Comparison of ENCODE assay signal across 12 cellular contexts in genomic region chr13:44238011-44238421, GRCh38.
A peak's percentile ranks its signal among the peaks of the same experiment; 100 is the strongest.
DNase-seq lines count a peak whose midpoint lies in the region; ATAC-seq, FAIRE-seq and TF ChIP-seq lines count a peak whose summit lies in the region.
"Had no signal": no experiment of that assay in that cellular context is flagged by ENCODE, and none has a peak within 500 bp of the region (broad histone marks: within the 10 kb centered on the region; RNA-seq: fewer than 3 reads in every experiment).

No MANE protein-coding gene starts in this region.

- H3K4me2 ChIP-seq in GM12878 (ENCODE audit: control insufficient read depth, insufficient read depth) = peak overlapping the region; percentile 44; the same call in 1 of the 2 replicates
- H3K4me2 ChIP-seq in Karpas-422 (ENCODE audit: low read depth, low read length, poor library complexity, severe bottlenecking) = no peak overlapping the region

- H3K9me2 ChIP-seq in Karpas-422 (replicated peaks; ENCODE audit: insufficient read depth, low read length) = no peaks in the 10 kb centered on the region

- TF ChIP-seq RAD21 in GM12878 (IDR thresholded peaks at IDR 0.05; ENCODE audit: insufficient read depth, low read depth, low read length) = no peak

- peak; percentile 75 for DNase-seq in HFF-Myc (ENCODE audit: extremely low read depth, low read depth)
- no peak for DNase-seq in GM12878 (ENCODE audit: low read depth, low spot score)
- DNase-seq in right cardiac atrium = no peak
- DNase-seq in NCI-H2107 (lab: John Stamatoyannopoulos, UW) = no peak
- no peak for DNase-seq in HUDEP-2 (lab: John Stamatoyannopoulos, UW; ENCODE audit: unreplicated experiment in 76 of 76)
- no peak for DNase-seq in Karpas-422
- DNase-seq in HEK293T (ENCODE audit: extremely low spot score) = no peak
- DNase-seq: DND-41; naive thymus-derived CD8-positive, alpha-beta T cell; WERI-Rb-1 had no signal

- H3K4me3 ChIP-seq in HFF-Myc (replicated peaks; ENCODE audit: low read depth, low read length) (no peak overlapping the region), GM12878 (no peak overlapping the region), right cardiac atrium (ENCODE audit: low read length) (no peak overlapping the region), subcutaneous abdominal adipose tissue (ENCODE audit: low read depth in 1 of 5, low read length in 5 of 5) (no peak overlapping the region), Karpas-422 (ENCODE audit: low read length) (no peak overlapping the region)
- H3K4me3 ChIP-seq: K562 had no signal

- ATAC-seq in GM12878 (no peak), right cardiac atrium (peak; percentile 9 to 31)
- ATAC-seq: K562; naive thymus-derived CD8-positive, alpha-beta T cell had no signal

- H3K27ac ChIP-seq in GM12878 (ENCODE audit: control insufficient read depth, insufficient read depth) (no peak overlapping the region), right cardiac atrium (ENCODE audit: low read length) (peak overlapping the region; percentile 99), subcutaneous abdominal adipose tissue (ENCODE audit: low read depth, low read length) (peak overlapping the region; percentile 98), Karpas-422 (ENCODE audit: low read length) (no peak overlapping the region)
- H3K27ac ChIP-seq: WERI-Rb-1 had no signal

- H3K36me3 ChIP-seq in GM12878 (ENCODE audit: control insufficient read depth in 2 of 2, insufficient read depth in 2 of 2, low read length in 1 of 2) (no peaks in the 10 kb centered on the region), subcutaneous abdominal adipose tissue (ENCODE audit: control insufficient read depth in 5 of 5, insufficient read depth in 5 of 5, low read length in 5 of 5) (no peaks in the 10 kb centered on the region), Karpas-422 (ENCODE audit: insufficient read depth, low read length) (no peaks in the 10 kb centered on the region)
- H3K36me3 ChIP-seq: WERI-Rb-1 had no signal

- H3K79me2 ChIP-seq in GM12878 (ENCODE audit: control insufficient read depth, insufficient read depth, low read length) (no peaks in the 10 kb centered on the region), Karpas-422 (ENCODE audit: low read length) (no peaks in the 10 kb centered on the region)

- intact Hi-C loops in GM12878 (cut with micrococcal nuclease; ENCODE audit: unreplicated experiment) = no loop called here
- intact Hi-C loops in right cardiac atrium (cut with DNase I) = loop anchor here in 1 of 4 donors (10.0 kb wide), 1 partner anchor 197 kb away; no protein-coding TSS in a partner anchor

- in situ Hi-C loops in GM12878 (cut with MboI) = no loop called here

- no peak overlapping the region for H2AFZ ChIP-seq in GM12878 (ENCODE audit: control insufficient read depth, low read depth, low read length)
- no peak overlapping the region for H2AFZ ChIP-seq in Karpas-422 (ENCODE audit: low read length)

- H3K9ac ChIP-seq in GM12878 (ENCODE audit: control insufficient read depth, insufficient read depth, low read length) = no peak overlapping the region
- H3K9ac ChIP-seq in subcutaneous abdominal adipose tissue (ENCODE audit: low read length in 5 of 5) = peak overlapping the region in 1 of 5 donors; percentile 9
- H3K9ac ChIP-seq in Karpas-422 (ENCODE audit: low read length) = no peak overlapping the region

- no peak for TF ChIP-seq CTCF in HFF-Myc (IDR thresholded peaks at IDR 0.05; ENCODE audit: low read depth, low read length, missing control alignments)
- TF ChIP-seq CTCF in GM12878 (IDR thresholded peaks at IDR 0.05 in 2 of 3, conservative IDR thresholded peaks at IDR 0.05 in 1 of 3; ENCODE audit: control insufficient read depth in 2 of 3, extremely low read depth in 1 of 3, insufficient read depth in 1 of 3, low read depth in 3 of 3, low read length in 3 of 3) = no peak

- 47% methylated on average over 3 of the region's 3 CpGs for WGBS in GM12878 (ENCODE audit: insufficient coverage, insufficient replicate concordance, low lambda C conversion rate, missing lambda C conversion rate)
- WGBS in right cardiac atrium = 65% methylated on average over 3 of the region's 3 CpGs

- SMC1A ChIA-PET in GM12878 (lab: Charles Lee; ENCODE audit: uncharacterized antibody, unreplicated experiment) = no interaction called here

- RAD21 ChIA-PET in GM12878 (lab: Charles Lee; ENCODE audit: unreplicated experiment) = no interaction called here

- no peak for TF ChIP-seq EP300 in GM12878 (IDR thresholded peaks at IDR 0.05; ENCODE audit: borderline replicate concordance in 1 of 2, control insufficient read depth in 1 of 2, low read depth in 2 of 2, low read length in 2 of 2)

- no peaks in the 10 kb centered on the region for H4K20me1 ChIP-seq in GM12878 (ENCODE audit: control insufficient read depth, insufficient read depth)
- H4K20me1 ChIP-seq in Karpas-422 (ENCODE audit: insufficient read depth, low read depth, low read length) = no peaks in the 10 kb centered on the region

- H3K9me3 ChIP-seq in GM12878 (replicated peaks; ENCODE audit: control insufficient read depth, insufficient read depth, low read length) (no peaks in the 10 kb centered on the region), right cardiac atrium (ENCODE audit: control insufficient read depth, low read length) (no peaks in the 10 kb centered on the region), subcutaneous abdominal adipose tissue (ENCODE audit: control insufficient read depth in 5 of 5, low read length in 5 of 5) (no peaks in the 10 kb centered on the region), Karpas-422 (ENCODE audit: low read length) (no peaks in the 10 kb centered on the region)

- POLR2A ChIA-PET in GM12878 (lab: Charles Lee) (no interaction called here), HEK293T (lab: Yijun Ruan, JAX) (no interaction called here)

- BruUV-seq in GM12878 (replicated peaks; lab: Mats Ljungman, UMichigan) = no TSS peak

- H3K27me3 ChIP-seq in GM12878 (replicated peaks in 1 of 2; ENCODE audit: control insufficient read depth in 2 of 2, insufficient read depth in 2 of 2, low read length in 1 of 2) (no peaks in the 10 kb centered on the region; a peak in 1 of 4 replicates), right cardiac atrium (ENCODE audit: control insufficient read depth, insufficient read depth) (no peaks in the 10 kb centered on the region), subcutaneous abdominal adipose tissue (ENCODE audit: control insufficient read depth in 5 of 5, insufficient read depth in 4 of 5, low read length in 5 of 5) (peaks cover 0 to 2% (median 0%) of the 10 kb centered on the region in 5 donors), Karpas-422 (ENCODE audit: low read length) (no peaks in the 10 kb centered on the region)

- CTCF ChIA-PET in GM12878 (lab: Yijun Ruan, JAX) = interaction anchor here (0.7 kb wide), 1 partner anchor 107 kb away, joined by 3 read pairs; no protein-coding TSS in a partner anchor
- CTCF ChIA-PET in HEK293T (lab: Yijun Ruan, JAX) = no interaction called here

- peaks cover 16% of the 10 kb centered on the region for H3K4me1 ChIP-seq in GM12878 (ENCODE audit: control insufficient read depth, insufficient read depth, low read length)
- H3K4me1 ChIP-seq in right cardiac atrium (ENCODE audit: control insufficient read depth, insufficient read depth, low read length) = peaks cover 13% of the 10 kb centered on the region
- H3K4me1 ChIP-seq in subcutaneous abdominal adipose tissue (ENCODE audit: control insufficient read depth in 5 of 5, insufficient read depth in 5 of 5, low read length in 5 of 5) = peaks cover 20 to 37% (median 27%) of the 10 kb centered on the region in 5 donors
- H3K4me1 ChIP-seq in Karpas-422 (ENCODE audit: low read length) = peaks cover 2% of the 10 kb centered on the region; the same call in 1 of the 2 replicates

- TF ChIP-seq POLR2A in GM12878 (IDR thresholded peaks at IDR 0.05; ENCODE audit: low read depth, low read length) = no peak

- no peak for FAIRE-seq in GM12878 (lab: Jason Lieb, UNC)
- FAIRE-seq: K562 had no signal

TF ChIP-seq in GM12878, 131 proteins besides CTCF, POLR2A, EP300 and RAD21 (continues in another document):
- TF ChIP-seq HDGF (IDR thresholded peaks at IDR 0.05) (no peak), EZH2 (IDR thresholded peaks at IDR 0.05; ENCODE audit: borderline replicate concordance, control insufficient read depth, low read depth, low read length) (no peak), CBX5 (IDR thresholded peaks at IDR 0.05; ENCODE audit: low read depth) (no peak), PAX5 (IDR thresholded peaks at IDR 0.05; ENCODE audit: borderline replicate concordance, low read depth, low read length) (no peak), CEBPB (IDR thresholded peaks at IDR 0.05; ENCODE audit: borderline replicate concordance in 1 of 2, low read depth in 2 of 2, low read length in 2 of 2) (no peak), SMAD5 (IDR thresholded peaks at IDR 0.05; ENCODE audit: low read depth) (no peak), CHD4 (IDR thresholded peaks at IDR 0.05) (no peak), MAX (IDR thresholded peaks at IDR 0.05; ENCODE audit: low read depth, low read length) (no peak)

TF ChIP-seq in HEK293T, 16 proteins besides CTCF, POLR2A, EP300 and RAD21:
- TF ChIP-seq FOXK2 (IDR thresholded peaks at IDR 0.05) (no peak), FOXA1 (IDR thresholded peaks at IDR 0.05) (no peak), SP1 (IDR thresholded peaks at IDR 0.05) (no peak), BHLHE40 (IDR thresholded peaks at IDR 0.05; ENCODE audit: borderline replicate concordance) (no peak), L3MBTL2 (conservative IDR thresholded peaks at IDR 0.05) (no peak), ZNF384 (IDR thresholded peaks at IDR 0.05) (no peak), HDGF (IDR thresholded peaks at IDR 0.05; ENCODE audit: borderline replicate concordance) (no peak), LEF1 (IDR thresholded peaks at IDR 0.05; ENCODE audit: borderline replicate concordance) (no peak), ARNT (IDR thresholded peaks at IDR 0.05) (no peak), TARDBP (IDR thresholded peaks at IDR 0.05) (no peak), SUZ12 (IDR thresholded peaks at IDR 0.05) (no peak)

Comparison
In these comparisons a context has a peak if more than half of its experiments do, and no peak if none do; other contexts are left out.
1. H3K27ac ChIP-seq: peak in right cardiac atrium (single experiment) and subcutaneous abdominal adipose tissue (single experiment); none in GM12878 (single experiment) and Karpas-422 (single experiment).